In the genomic region with DNA sequence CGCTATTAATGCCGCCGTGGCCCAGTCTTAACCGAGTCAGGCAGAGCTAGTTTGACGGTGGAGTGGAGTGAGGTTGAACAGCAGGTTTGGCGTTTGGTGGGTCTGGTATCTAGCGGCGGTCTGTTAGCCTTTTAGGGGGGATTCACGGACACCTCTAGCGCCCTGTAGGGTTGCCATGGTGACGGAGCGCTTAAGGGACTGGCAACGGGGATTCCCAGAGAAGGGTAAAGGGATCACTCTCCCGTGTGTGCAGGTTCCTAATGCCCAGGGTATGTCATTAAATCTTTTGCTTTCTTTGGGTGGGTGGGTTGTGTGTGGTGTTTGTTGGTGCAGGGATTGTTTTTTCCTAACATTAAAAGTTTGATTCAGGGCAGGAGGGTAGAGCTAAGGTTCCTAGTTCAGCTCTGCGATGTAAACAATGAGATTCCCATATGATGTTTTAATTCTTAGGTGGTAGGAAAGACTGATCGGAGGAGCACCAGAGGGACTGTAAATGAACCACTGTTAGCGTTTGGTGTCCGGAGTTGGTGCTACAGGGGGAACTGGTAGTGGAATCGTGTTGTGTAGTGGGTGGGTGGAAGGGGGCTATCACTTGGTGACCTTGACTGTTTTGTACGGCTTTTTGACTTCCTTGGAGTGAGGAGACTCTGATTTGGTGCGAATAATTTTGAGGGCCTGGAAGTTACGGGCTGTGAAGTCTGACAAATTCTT, we compare ENCODE assay signal across 8 cellular contexts. TPM values are rescaled to one million over a fixed set of nuclear protein-coding genes. Genes with fewer than 3 reads are reported as not detected.
DNase-seq lines count a peak whose midpoint lies in the region; ATAC-seq and TF ChIP-seq lines count a peak whose summit lies in the region.

No MANE protein-coding gene starts in this region.

- H3K4me2 ChIP-seq in KMS-11, result peak overlapping the region; percentile 62
- peak overlapping the region; percentile 90 for H3K4me2 ChIP-seq in neural cell (ENCODE audit: low read length)

- peak overlapping the region; percentile 91 to 99 (median 95) for H3K4me3 Mint-ChIP-seq in CD4-positive, alpha-beta memory T cell
- peak overlapping the region; percentile 98 for H3K4me3 Mint-ChIP-seq in endodermal cell

- TF ChIP-seq RAD21 in neural cell (conservative IDR thresholded peaks at IDR 0.05), result no peak

- H3K9ac ChIP-seq in KMS-11 (peak overlapping the region; percentile 100), endodermal cell (ENCODE audit: extremely low read depth, low read length, poor library complexity, severe bottlenecking) (peak overlapping the region; percentile 95), neural cell (ENCODE audit: low read length) (peak overlapping the region; percentile 95)

- H3K36me3 ChIP-seq in CD4-positive, alpha-beta memory T cell (ENCODE audit: insufficient read depth, low read length), result peaks cover 41% of the 10 kb centered on the region
- H3K36me3 ChIP-seq in KMS-11 (ENCODE audit: insufficient read depth), result peaks cover 35% of the 10 kb centered on the region; the same call in 1 of the 2 replicates
- peaks cover 64% of the 10 kb centered on the region for H3K36me3 ChIP-seq in endodermal cell (ENCODE audit: control insufficient read depth, insufficient read depth, low read length)
- peaks cover 18% of the 10 kb centered on the region for H3K36me3 ChIP-seq in neural cell (ENCODE audit: insufficient read depth, low read length)
- H3K36me3 ChIP-seq in upper lobe of right lung, result peaks cover 56% of the 10 kb centered on the region

- H3K27me3 Mint-ChIP-seq in CD4-positive, alpha-beta memory T cell, result no peaks in the 10 kb centered on the region
- H3K27me3 Mint-ChIP-seq in endodermal cell (ENCODE audit: insufficient read depth), result no peaks in the 10 kb centered on the region

- H3K4me1 Mint-ChIP-seq in CD4-positive, alpha-beta memory T cell, result peaks cover 27 to 85% (median 36%) of the 10 kb centered on the region in 4 donors
- H3K4me1 Mint-ChIP-seq in endodermal cell, result peaks cover 24% of the 10 kb centered on the region

- POLR2A ChIA-PET in CD4-positive, alpha-beta memory T cell (lab: Charles Lee; ENCODE audit: partially characterized antibody), result interaction anchor here (1.2 to 24.6 kb wide), 22 partner anchors 5 to 1432 kb away, joined by 3 to 698 read pairs (median 26); a partner anchor contains a TSS

- peak overlapping the region; percentile 59 to 95 for H3K4me3 ChIP-seq in CD4-positive, alpha-beta memory T cell (ENCODE audit: low read length in 2 of 2)
- H3K4me3 ChIP-seq in KMS-11 (IDR thresholded peaks at IDR 0.05; ENCODE audit: insufficient read depth, low read depth, low read length) (no peak overlapping the region), endodermal cell (ENCODE audit: low read length) (peak overlapping the region; percentile 98), neural cell (ENCODE audit: low read length) (peak overlapping the region; percentile 97), upper lobe of right lung (peak overlapping the region; percentile 74)

- TF ChIP-seq EP300 in neural cell (conservative IDR thresholded peaks at IDR 0.05; ENCODE audit: poor library complexity, severe bottlenecking), result no peak

- H4K20me1 ChIP-seq in KMS-11 (ENCODE audit: insufficient read depth), result peaks cover 55% of the 10 kb centered on the region
- peaks cover 61% of the 10 kb centered on the region for H4K20me1 ChIP-seq in neural cell (ENCODE audit: insufficient read depth)

- TF ChIP-seq CTCF in KMS-11 (conservative IDR thresholded peaks at IDR 0.05; ENCODE audit: low read depth, low read length), result no peak
- TF ChIP-seq CTCF in endodermal cell (conservative IDR thresholded peaks at IDR 0.05), result no peak
- no peak for TF ChIP-seq CTCF in neural cell (IDR thresholded peaks at IDR 0.05; ENCODE audit: poor library complexity, severe bottlenecking)
- TF ChIP-seq CTCF in upper lobe of right lung (IDR thresholded peaks at IDR 0.05), result no peak

- H2AFZ ChIP-seq in KMS-11 (ENCODE audit: low read depth) (no peak overlapping the region), neural cell (ENCODE audit: low read depth, low read length) (no peak overlapping the region)

- peaks cover 0 to 17% (median 0%) of the 10 kb centered on the region in 8 donors for H3K9me3 Mint-ChIP-seq in CD4-positive, alpha-beta memory T cell
- H3K9me3 Mint-ChIP-seq in endodermal cell, result no peaks in the 10 kb centered on the region

- H3K36me3 Mint-ChIP-seq in CD4-positive, alpha-beta memory T cell, result peaks cover 53 to 87% of the 10 kb centered on the region in 2 donors
- H3K36me3 Mint-ChIP-seq in endodermal cell (ENCODE audit: low read depth), result peaks cover 68% of the 10 kb centered on the region

- 0 to 1% methylated on average over 8 to 22 of the region's 22 CpGs for WGBS in endodermal cell (ENCODE audit: insufficient coverage in 1 of 2, insufficient read length in 1 of 2), 2 experiments

- H3K9me3 ChIP-seq in CD4-positive, alpha-beta memory T cell (ENCODE audit: control insufficient read depth in 1 of 2, low read length in 2 of 2), result no peaks in the 10 kb centered on the region
- no peaks in the 10 kb centered on the region for H3K9me3 ChIP-seq in endodermal cell (ENCODE audit: control insufficient read depth, low read length)
- no peaks in the 10 kb centered on the region for H3K9me3 ChIP-seq in neural cell (ENCODE audit: low read length)
- H3K9me3 ChIP-seq in upper lobe of right lung, result no peaks in the 10 kb centered on the region

- H3K79me2 ChIP-seq in KMS-11 (ENCODE audit: insufficient read depth, low read depth), result peaks cover 84% of the 10 kb centered on the region
- peaks cover 84% of the 10 kb centered on the region for H3K79me2 ChIP-seq in neural cell (replicated peaks; ENCODE audit: insufficient read depth, low read length)

- ATAC-seq in upper lobe of right lung (no peak), HG02678 (IDR thresholded peaks at IDR 0.05; ENCODE audit: unreplicated experiment) (no peak)

- DNase-seq in CD4-positive, alpha-beta memory T cell, result peak; percentile 31 to 81 (median 58)
- DNase-seq in activated CD4-positive, alpha-beta T cell treated with anti-CD3 and anti-CD28 coated beads for 48 hours, result peak; percentile 62
- DNase-seq in endodermal cell, result peak; percentile 71
- no peak for DNase-seq in upper lobe of right lung
- DNase-seq in NCI-H2107 treated with DMSO at 0.1 percent for 48 hours (lab: John Stamatoyannopoulos, UW; ENCODE audit: unreplicated experiment), result no peak

- no peaks in the 10 kb centered on the region for H3K9me2 ChIP-seq in neural cell (ENCODE audit: insufficient read depth, low read length)

- H3K27me3 ChIP-seq in CD4-positive, alpha-beta memory T cell (ENCODE audit: insufficient read depth, low read length), result no peaks in the 10 kb centered on the region
- no peaks in the 10 kb centered on the region for H3K27me3 ChIP-seq in KMS-11 (ENCODE audit: insufficient read depth, low read depth)
- H3K27me3 ChIP-seq in endodermal cell (ENCODE audit: control insufficient read depth, insufficient read depth, low read length, poor library complexity, severe bottlenecking), result no peaks in the 10 kb centered on the region
- H3K27me3 ChIP-seq in neural cell (ENCODE audit: insufficient read depth, low read depth, low read length), result no peaks in the 10 kb centered on the region
- H3K27me3 ChIP-seq in upper lobe of right lung, result no peaks in the 10 kb centered on the region

- H3K4me1 ChIP-seq in CD4-positive, alpha-beta memory T cell (ENCODE audit: insufficient read depth, low read length), result peaks cover 42% of the 10 kb centered on the region
- H3K4me1 ChIP-seq in KMS-11 (ENCODE audit: low read depth, poor library complexity, severe bottlenecking) (peaks cover 26% of the 10 kb centered on the region), endodermal cell (ENCODE audit: control insufficient read depth, insufficient read depth, low read length) (no peaks in the 10 kb centered on the region), upper lobe of right lung (peaks cover 35% of the 10 kb centered on the region)

- peaks cover 8% of the 10 kb centered on the region for H3F3A ChIP-seq in neural cell (ENCODE audit: insufficient read depth, low read length, poor library complexity, severe bottlenecking)

- peak overlapping the region; percentile 92 for H3K27ac ChIP-seq in CD4-positive, alpha-beta memory T cell (ENCODE audit: low read depth, low read length)
- peak overlapping the region; percentile 100 for H3K27ac ChIP-seq in KMS-11
- peak overlapping the region; percentile 83 for H3K27ac ChIP-seq in endodermal cell (ENCODE audit: low read depth, low read length)
- peak overlapping the region; percentile 89 for H3K27ac ChIP-seq in neural cell (ENCODE audit: low read length)
- H3K27ac ChIP-seq in upper lobe of right lung, result peak overlapping the region; percentile 99

- intact Hi-C loops in CD4-positive, alpha-beta memory T cell (cut with micrococcal nuclease), result loop anchor here (5.0 kb wide), 2 partner anchors 796 to 1264 kb away; a partner anchor contains a TSS
- intact Hi-C loops in upper lobe of right lung (cut with DNase I), result no loop called here

- CTCF ChIA-PET in CD4-positive, alpha-beta memory T cell (lab: Charles Lee; ENCODE audit: partially characterized antibody), result interaction anchor here (1.1 to 22.2 kb wide), 6 partner anchors 12 to 135 kb away, joined by 3 to 631 read pairs (median 118); a partner anchor contains a TSS

- peak overlapping the region; percentile 99 to 100 (median 100) for H3K27ac Mint-ChIP-seq in CD4-positive, alpha-beta memory T cell
- H3K27ac Mint-ChIP-seq in endodermal cell, result peak overlapping the region; percentile 100

RNA-seq across cellular contexts. Expression of a gene that starts 4.9 kb away (rescaled TPM):
- total RNA-seq in CD4-positive, alpha-beta memory T cell, result 100 to 1,000 TPM; 375 to 378 TPM
- 10 to 100 TPM; 13.7 to 87.8 TPM for polyA plus RNA-seq in CD4-positive, alpha-beta memory T cell
- 100 to 1,000 TPM; 209 to 233 TPM for total RNA-seq in endodermal cell
- polyA plus RNA-seq in endodermal cell (2013, experiment 1 of 2), result 186 TPM
- polyA plus RNA-seq in endodermal cell (2013, experiment 2 of 2), result 176 TPM
- polyA plus RNA-seq in neural cell, result 102 and 107 TPM in 2 replicates
- 121 and 140 TPM in 2 replicates for polyA minus RNA-seq in neural cell
- 155 TPM for total RNA-seq in upper lobe of right lung

RNA-seq across cellular contexts. Expression of a gene that starts 20.4 kb away (rescaled TPM):
- total RNA-seq in CD4-positive, alpha-beta memory T cell, result 10 to 100 TPM in 1 of 2 experiments, 1 to 10 TPM in 1; 8.5 to 10.2 TPM
- polyA plus RNA-seq in CD4-positive, alpha-beta memory T cell, result 10 to 100 TPM in 1 of 2 donors, 1 to 10 TPM in 1; 8.1 to 26.0 TPM
- total RNA-seq in endodermal cell (10 to 100 TPM in 1 of 2 donors, 1 to 10 TPM in 1; 4.9 to 19.0 TPM), upper lobe of right lung (197 TPM)
- 2.2 TPM for polyA plus RNA-seq in endodermal cell (2013, experiment 1 of 2)
- 2.6 TPM for polyA plus RNA-seq in endodermal cell (2013, experiment 2 of 2)
- 4.4 and 5.8 TPM in 2 replicates for polyA plus RNA-seq in neural cell
- 0.97 and 1.0 TPM in 2 replicates for polyA minus RNA-seq in neural cell

RNA-seq across cellular contexts. Expression of a gene that starts 32.5 kb away (rescaled TPM):
- 1 to 10 TPM; 7.9 to 8.1 TPM for total RNA-seq in CD4-positive, alpha-beta memory T cell
- polyA plus RNA-seq in CD4-positive, alpha-beta memory T cell, result 10 to 100 TPM in 1 of 2 donors, 1 to 10 TPM in 1; 7.6 to 15.5 TPM
- total RNA-seq in endodermal cell (1 to 10 TPM in 1 of 2 donors, under 1 TPM in 1; 0.24 to 1.8 TPM), upper lobe of right lung (140 TPM)
- polyA plus RNA-seq in endodermal cell (2013, experiment 1 of 2), result 0.25 TPM
- 0.25 TPM for polyA plus RNA-seq in endodermal cell (2013, experiment 2 of 2)
- polyA plus RNA-seq in neural cell, result 2.9 and 4.5 TPM in 2 replicates
- polyA minus RNA-seq in neural cell, result 2.5 and 2.9 TPM in 2 replicates

RNA-seq across cellular contexts. Expression of a gene that starts 36.1 kb away (rescaled TPM):
- 1 to 10 TPM in 1 of 2 experiments, under 1 TPM in 1; 0.69 to 1.4 TPM for total RNA-seq in CD4-positive, alpha-beta memory T cell
- 1 to 10 TPM in 1 of 2 donors, not detected in 1; 1.8 TPM for polyA plus RNA-seq in CD4-positive, alpha-beta memory T cell
- 10 to 100 TPM; 10.6 to 11.1 TPM for total RNA-seq in endodermal cell
- polyA plus RNA-seq in endodermal cell (2013, experiment 1 of 2), result 2.3 TPM
- polyA plus RNA-seq in endodermal cell (2013, experiment 2 of 2), result 1.8 TPM
- 0.07 TPM in 1 of 2 replicates, not detected in the other for polyA plus RNA-seq in neural cell
- polyA minus RNA-seq in neural cell, result not detected in 2 replicates
- total RNA-seq in upper lobe of right lung, result 25.2 TPM

Comparison
In these comparisons a context has a peak if more than half of its experiments do, and no peak if none do; other contexts are left out.
1. DNase-seq: peak in CD4-positive, alpha-beta memory T cell (5 of 5), activated CD4-positive, alpha-beta T cell treated with anti-CD3 and anti-CD28 coated beads for 48 hours (single experiment) and endodermal cell (single experiment); none in upper lobe of right lung (single experiment) and NCI-H2107 treated with DMSO at 0.1 percent for 48 hours (single experiment).
2. RNA of a gene that starts 32.5 kb away (total RNA-seq): 140 TPM in upper lobe of right lung (single experiment); 7.9 to 8.1 TPM in CD4-positive, alpha-beta memory T cell and 0.24 to 1.8 TPM in endodermal cell; every median in the first group is over 10 times any median in the second.
3. Peak in every context shown above with its lines, with median percentiles within 50 percentile points of each other: H3K27ac ChIP-seq and H3K9ac ChIP-seq.